ENCODE assay signal across 14 cellular contexts in the genomic region with DNA sequence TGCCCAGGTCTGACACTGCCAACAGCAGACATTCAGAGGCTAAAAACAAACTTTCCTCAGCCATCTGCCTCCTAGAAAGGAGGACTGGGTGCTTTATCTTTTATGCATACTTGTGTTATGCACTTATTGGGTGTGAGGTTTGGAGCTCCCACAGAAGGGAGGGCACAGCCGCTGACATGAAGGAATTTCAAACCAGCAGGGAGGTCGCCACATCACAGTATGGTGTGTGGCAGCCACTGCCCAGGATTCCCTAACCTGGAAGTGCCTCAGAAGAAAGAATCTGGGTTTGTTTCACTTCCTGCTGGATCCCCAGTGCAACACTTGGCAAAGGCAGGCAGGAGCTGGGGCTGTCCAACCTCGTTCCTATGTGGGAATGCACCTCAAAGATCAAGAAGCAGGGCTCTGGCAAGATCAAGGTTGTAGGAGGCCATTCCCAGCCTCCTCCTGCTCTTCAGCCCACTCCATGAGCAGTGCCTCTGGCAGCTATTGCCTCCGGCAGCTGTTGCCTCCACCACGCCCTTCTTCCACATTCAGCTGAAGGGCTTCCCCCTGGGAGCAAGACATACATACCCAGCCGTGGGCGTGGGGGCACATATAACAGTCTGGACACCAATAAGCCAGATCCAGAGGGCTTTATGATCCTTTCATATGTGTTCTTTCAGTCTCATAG.
"Had no signal": no experiment of that assay in that cellular context is flagged by ENCODE, and none has a peak within 500 bp of the region (broad histone marks: within the 10 kb centered on the region; RNA-seq: fewer than 3 reads in every experiment).

No MANE protein-coding gene starts in this region.

- H3K4me1 ChIP-seq: colonic mucosa had no signal

- H3K36me3 ChIP-seq: ascending aorta, cardiac muscle cell, colonic mucosa had no signal

- H3K4me3 ChIP-seq: ascending aorta, cardiac muscle cell, colonic mucosa had no signal

- H3K27ac ChIP-seq: ascending aorta, cardiac muscle cell, colonic mucosa had no signal

- H3K27me3 ChIP-seq: ascending aorta, cardiac muscle cell, colonic mucosa had no signal

- DNase-seq: activated CD4-positive, alpha-beta T cell treated with anti-CD3 and anti-CD28 coated beads, Interleukin-2, amount 50 U/mL, for 4 hours; activated CD4-positive, CD25-positive, alpha-beta regulatory T cell treated with anti-CD3 and anti-CD28 coated beads, Interleukin-2, amount 50 U/mL, for 72 hours; activated gamma-delta T cell treated with Interleukin-2 at 50 U/mL for 16 hours; activated naive CD8-positive, alpha-beta T cell treated with anti-CD3 and anti-CD28 coated beads for 36 hours; activated T-cell treated with anti-CD3 and anti-CD28 coated beads, Interleukin-2, amount 50 U/mL, for 72 hours; colonic mucosa; effector CD8-positive, alpha-beta T cell; hippocampal formation; kidney glomerular epithelial cell; naive B cell; posterior cingulate gyrus; small intestine had no signal

- ATAC-seq: activated T-cell treated with anti-CD3 and anti-CD28 coated beads, Interleukin-2, amount 50 U/mL, for 72 hours had no signal

- H3K9me3 ChIP-seq: ascending aorta, colonic mucosa had no signal
